Comparison of ENCODE assay signal across 25 cellular contexts in genomic region chr1:232598133-232598532, GRCh38. TPM values are rescaled to one million over a fixed set of nuclear protein-coding genes. Genes with fewer than 3 reads are reported as not detected.
DNase-seq lines count a peak whose midpoint lies in the region; ATAC-seq and TF ChIP-seq lines count a peak whose summit lies in the region.
"Had no signal": no experiment of that assay in that cellular context is flagged by ENCODE, and none has a peak within 500 bp of the region (broad histone marks: within the 10 kb centered on the region; RNA-seq: fewer than 3 reads in every experiment).

No MANE protein-coding gene starts in this region.

- no peaks in the 10 kb centered on the region for H3K36me3 Mint-ChIP-seq in CD4-positive, alpha-beta memory T cell
- H3K36me3 Mint-ChIP-seq in effector memory CD8-positive, alpha-beta T cell (ENCODE audit: insufficient read depth), result peaks cover 5% of the 10 kb centered on the region
- H3K36me3 Mint-ChIP-seq in nephron progenitor cell (ENCODE audit: low read depth), result peaks cover 8% of the 10 kb centered on the region
- H3K36me3 Mint-ChIP-seq: activated naive CD8-positive, alpha-beta T cell; natural killer cell; T-cell had no signal

- no peak overlapping the region for H3K4me3 ChIP-seq in CD4-positive, alpha-beta memory T cell (ENCODE audit: low read length in 2 of 2)
- H3K4me3 ChIP-seq in KMS-11 (IDR thresholded peaks at IDR 0.05; ENCODE audit: insufficient read depth, low read depth, low read length), result no peak overlapping the region
- H3K4me3 ChIP-seq: breast epithelium, HAP-1, upper lobe of left lung had no signal

- H3K79me2 ChIP-seq in KMS-11 (ENCODE audit: insufficient read depth, low read depth), result no peaks in the 10 kb centered on the region

- in situ Hi-C loops in G401 (cut with HindIII; ENCODE audit: low sequenced_read_pairs), result no loop called here

- H3K4me1 Mint-ChIP-seq in CD4-positive, alpha-beta memory T cell, result peaks cover 25 to 54% (median 32%) of the 10 kb centered on the region in 4 donors
- H3K4me1 Mint-ChIP-seq in effector memory CD8-positive, alpha-beta T cell (ENCODE audit: low read depth in 2 of 2), result peaks cover 38% of the 10 kb centered on the region in 2 donors
- peaks cover 56% of the 10 kb centered on the region for H3K4me1 Mint-ChIP-seq in nephron progenitor cell

- POLR2A ChIA-PET in CD4-positive, alpha-beta memory T cell (lab: Charles Lee; ENCODE audit: partially characterized antibody), result interaction anchor here (1.6 kb wide), 1 partner anchor 19 kb away, joined by 5 read pairs; no protein-coding TSS in a partner anchor

- TF ChIP-seq CTCF in KMS-11 (conservative IDR thresholded peaks at IDR 0.05; ENCODE audit: low read depth, low read length) (no peak), nephron progenitor cell (IDR thresholded peaks at IDR 0.05) (no peak)

- H2AFZ ChIP-seq in KMS-11 (ENCODE audit: low read depth), result no peak overlapping the region

- peak overlapping the region in 2 of 8 donors; percentile 34 to 73 for H3K4me3 Mint-ChIP-seq in CD4-positive, alpha-beta memory T cell
- peak overlapping the region; percentile 31 to 65 for H3K4me3 Mint-ChIP-seq in effector memory CD8-positive, alpha-beta T cell
- no peak overlapping the region for H3K4me3 Mint-ChIP-seq in nephron progenitor cell
- H3K4me3 Mint-ChIP-seq: activated naive CD8-positive, alpha-beta T cell; natural killer cell; stimulated activated naive B cell treated with anti-CD40 and anti-IgM and Interleukin-4, amounts not matched to agents 10 μg/mL and 1 μg/mL and 100 μg/mL, for 72 hours; T-cell had no signal

- CTCF ChIA-PET in CD4-positive, alpha-beta memory T cell (lab: Charles Lee; ENCODE audit: partially characterized antibody), result interaction anchor here (0.9 to 4.4 kb wide), 2 partner anchors 19 to 29 kb away, joined by 3 to 13 read pairs; no protein-coding TSS in a partner anchor

- H3K9me3 ChIP-seq in CD4-positive, alpha-beta memory T cell (ENCODE audit: control insufficient read depth in 1 of 2, low read length in 2 of 2), result no peaks in the 10 kb centered on the region
- H3K9me3 ChIP-seq: breast epithelium, Caco-2, HAP-1, upper lobe of left lung had no signal

- H3K9me3 Mint-ChIP-seq in CD4-positive, alpha-beta memory T cell, result no peaks in the 10 kb centered on the region
- no peaks in the 10 kb centered on the region for H3K9me3 Mint-ChIP-seq in effector memory CD8-positive, alpha-beta T cell
- H3K9me3 Mint-ChIP-seq in nephron progenitor cell, result peaks cover 7% of the 10 kb centered on the region
- H3K9me3 Mint-ChIP-seq: natural killer cell, T-cell had no signal

- ATAC-seq in GM18517 (IDR thresholded peaks at IDR 0.05; ENCODE audit: unreplicated experiment), result peak; percentile 20
- ATAC-seq in effector memory CD8-positive, alpha-beta T cell (replicated peaks), result no peak
- ATAC-seq: natural killer cell; stimulated activated naive B cell treated with anti-CD40 and anti-IgM and Interleukin-4, amounts not matched to agents 10 μg/mL and 1 μg/mL and 100 μg/mL, for 72 hours; T-cell had no signal

- no peak for DNase-seq in CD4-positive, alpha-beta memory T cell
- no peak for DNase-seq in effector memory CD8-positive, alpha-beta T cell
- no peak for DNase-seq in nephron progenitor cell
- DNase-seq in NCI-H187 (lab: John Stamatoyannopoulos, UW), result no peak
- DNase-seq in G401 (ENCODE audit: low spot score), result no peak
- DNase-seq: activated CD4-positive, alpha-beta T cell treated with anti-CD3 and anti-CD28 coated beads, Interleukin-2, amount 50 U/mL, for 48 hours; anterior cingulate cortex; Caco-2; DMS53; hippocampal formation; IMR-90; natural killer cell; NCI-H2171 treated with DMSO at 0.1 percent for 48 hours; NCI-H510A; OCI-M1; stimulated activated CD4-positive, alpha-beta T cell treated with anti-CD3 and anti-CD28 coated beads, Interleukin-15, amount 100 ng/mL, for 24 hours; stimulated activated naive B cell treated with anti-CD40 and anti-IgM and Interleukin-4, amounts not matched to agents 10 μg/mL and 1 μg/mL and 100 μg/mL, for 72 hours; T-cell; upper lobe of left lung had no signal

- H3K9ac ChIP-seq in KMS-11, result no peak overlapping the region

- H4K20me1 ChIP-seq in KMS-11 (ENCODE audit: insufficient read depth), result no peaks in the 10 kb centered on the region

- H3K4me1 ChIP-seq in CD4-positive, alpha-beta memory T cell (ENCODE audit: insufficient read depth, low read length), result peaks cover 36% of the 10 kb centered on the region
- peaks cover 44% of the 10 kb centered on the region for H3K4me1 ChIP-seq in KMS-11 (ENCODE audit: low read depth, poor library complexity, severe bottlenecking)
- H3K4me1 ChIP-seq: breast epithelium had no signal

- H3K27me3 Mint-ChIP-seq in CD4-positive, alpha-beta memory T cell, result no peaks in the 10 kb centered on the region
- no peaks in the 10 kb centered on the region for H3K27me3 Mint-ChIP-seq in effector memory CD8-positive, alpha-beta T cell
- peaks cover 6% of the 10 kb centered on the region for H3K27me3 Mint-ChIP-seq in nephron progenitor cell (ENCODE audit: low read depth, poor library complexity)
- H3K27me3 Mint-ChIP-seq: activated naive CD8-positive, alpha-beta T cell; stimulated activated naive B cell treated with anti-CD40 and anti-IgM and Interleukin-4, amounts not matched to agents 10 μg/mL and 1 μg/mL and 100 μg/mL, for 72 hours; T-cell had no signal

- H3K4me2 ChIP-seq in KMS-11, result peak overlapping the region; percentile 13; the same call in 1 of the 2 replicates

- no peaks in the 10 kb centered on the region for H3K27me3 ChIP-seq in CD4-positive, alpha-beta memory T cell (ENCODE audit: insufficient read depth, low read length)
- H3K27me3 ChIP-seq in KMS-11 (ENCODE audit: insufficient read depth, low read depth), result no peaks in the 10 kb centered on the region; the same call in 1 of the 2 replicates
- H3K27me3 ChIP-seq: breast epithelium, upper lobe of left lung had no signal

- intact Hi-C loops in CD4-positive, alpha-beta memory T cell (cut with micrococcal nuclease), result no loop called here

- peak overlapping the region in 5 of 7 donors; percentile 45 to 72 (median 62) for H3K27ac Mint-ChIP-seq in CD4-positive, alpha-beta memory T cell
- H3K27ac Mint-ChIP-seq in effector memory CD8-positive, alpha-beta T cell, result peak overlapping the region; percentile 64 to 88
- H3K27ac Mint-ChIP-seq in nephron progenitor cell, result no peak overlapping the region
- H3K27ac Mint-ChIP-seq: activated naive CD8-positive, alpha-beta T cell; natural killer cell; stimulated activated naive B cell treated with anti-CD40 and anti-IgM and Interleukin-4, amounts not matched to agents 10 μg/mL and 1 μg/mL and 100 μg/mL, for 72 hours had no signal

- H3K36me3 ChIP-seq in CD4-positive, alpha-beta memory T cell (ENCODE audit: insufficient read depth, low read length), result no peaks in the 10 kb centered on the region
- H3K36me3 ChIP-seq in KMS-11 (ENCODE audit: insufficient read depth), result no peaks in the 10 kb centered on the region
- H3K36me3 ChIP-seq: breast epithelium, HAP-1, upper lobe of left lung had no signal

- H3K27ac ChIP-seq in CD4-positive, alpha-beta memory T cell (ENCODE audit: low read depth, low read length), result no peak overlapping the region
- H3K27ac ChIP-seq in KMS-11, result peak overlapping the region; percentile 6; the same call in 1 of the 2 replicates
- H3K27ac ChIP-seq: epithelial cell of prostate had no signal

RNA-seq across cellular contexts. Expression of gene SIPA1L2, which starts 31.8 kb away (rescaled TPM):
- 1 to 10 TPM in 1 of 2 experiments, under 1 TPM in 1; 0.94 to 1.6 TPM for total RNA-seq in CD4-positive, alpha-beta memory T cell
- polyA plus RNA-seq in CD4-positive, alpha-beta memory T cell, result 1 to 10 TPM in 1 of 2 donors, under 1 TPM in 1; 0.20 to 1.1 TPM
- not detected in 2 replicates for total RNA-seq in G401 (2014; rRNA removed; shearing (Covaris generic))
